ENCODE assay signal across 34 cellular contexts in the genomic region with DNA sequence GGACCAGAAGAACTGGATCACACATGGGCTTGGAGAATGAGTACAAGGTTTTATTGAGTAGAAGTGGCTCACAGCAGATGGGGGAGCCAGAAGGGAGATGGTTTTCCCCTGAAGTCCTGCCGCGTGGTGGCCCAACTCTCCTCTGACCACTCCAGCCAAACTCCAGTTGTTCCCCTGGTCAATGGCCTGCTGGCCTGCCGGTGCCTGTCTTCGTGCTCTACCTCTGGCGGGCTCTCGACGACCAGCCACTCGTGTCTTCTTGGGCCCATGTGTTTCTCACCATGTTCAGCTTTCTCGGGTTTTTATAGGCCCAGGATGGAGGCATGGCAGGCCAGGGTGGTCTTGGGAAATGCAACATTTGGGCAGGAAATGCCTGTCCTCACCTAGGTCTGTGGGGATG.
"Had no signal": no experiment of that assay in that cellular context is flagged by ENCODE, and none has a peak within 500 bp of the region (broad histone marks: within the 10 kb centered on the region; RNA-seq: fewer than 3 reads in every experiment).

No MANE protein-coding gene starts in this region.

- FAIRE-seq: astrocyte had no signal

- H3K27me3 ChIP-seq: adrenal gland, ascending aorta, body of pancreas, brain microvascular endothelial cell, breast epithelium, cardiac muscle cell had no signal

- H3K4me3 ChIP-seq: adrenal gland, ascending aorta, body of pancreas, breast epithelium, cardiac muscle cell had no signal

- DNase-seq: activated effector memory CD4-positive, alpha-beta T cell treated with anti-CD3 and anti-CD28 coated beads, Interleukin-2, amount 50 U/mL, for 16 hours; activated effector memory CD4-positive, alpha-beta T cell treated with Interleukin-2 at 50 U/mL for 16 hours; activated gamma-delta T cell; activated gamma-delta T cell treated with Interleukin-2 at 50 U/mL for 16 hours; activated naive CD4-positive, alpha-beta T cell; activated naive CD4-positive, alpha-beta T cell treated with anti-CD3 and anti-CD28 coated beads for 36 hours; activated naive CD4-positive, alpha-beta T cell treated with anti-CD3 and anti-CD28 coated beads, Interleukin-2, amount 10 ng/mL, durations not matched to agents 7 days and 5 days; activated naive CD4-positive, alpha-beta T cell treated with anti-CD3 and anti-CD28 coated beads, Interleukin-2, amount 50 U/mL, for 16 hours; activated naive CD4-positive, alpha-beta T cell treated with Interleukin-2 at 50 U/mL for 16 hours; activated naive CD8-positive, alpha-beta T cell treated with anti-CD3 and anti-CD28 coated beads for 36 hours; activated naive CD8-positive, alpha-beta T cell treated with anti-CD3 and anti-CD28 coated beads, Interleukin-2, amount 10 ng/mL, durations not matched to agents 7 days and 5 days; activated naive CD8-positive, alpha-beta T cell treated with anti-CD3 and anti-CD28 coated beads, Interleukin-2, amount 50 U/mL, for 24 hours; activated T-cell treated with anti-CD3 and anti-CD28 coated beads for 4 hours; activated T-cell treated with anti-CD3 and anti-CD28 coated beads, Interleukin-2, amount 50 U/mL, for 1 hour; activated T-cell treated with anti-CD3 and anti-CD28 coated beads, Interleukin-2, amount 50 U/mL, for 24 hours; activated T-cell treated with anti-CD3 and anti-CD28 coated beads, Interleukin-2, amount 50 U/mL, for 4 hours; activated T-cell treated with anti-CD3 and anti-CD28 coated beads, Interleukin-2, amount 50 U/mL, for 48 hours; activated T-cell treated with anti-CD3 and anti-CD28 coated beads, Interleukin-2, amount 50 U/mL, for 72 hours; adrenal gland; amniotic stem cell; amygdala; anterior cingulate cortex; aorta; body of pancreas; brain microvascular endothelial cell; caudate nucleus; central memory CD4-positive, alpha-beta T cell; cerebellar nuclear complex had no signal

- H3K9me3 ChIP-seq: adrenal gland, ascending aorta, body of pancreas, breast epithelium had no signal

- H3K27ac ChIP-seq: adrenal gland, ascending aorta, body of pancreas, brain microvascular endothelial cell, breast epithelium, cardiac muscle cell had no signal

- H3K36me3 ChIP-seq: adrenal gland, ascending aorta, brain microvascular endothelial cell, breast epithelium, cardiac muscle cell had no signal

- H3K4me1 ChIP-seq: adrenal gland, ascending aorta, body of pancreas, breast epithelium had no signal

- ATAC-seq: activated naive CD4-positive, alpha-beta T cell treated with anti-CD3 and anti-CD28 coated beads, Interleukin-2, amount 50 U/mL, for 72 hours; activated naive CD8-positive, alpha-beta T cell treated with anti-CD3 and anti-CD28 coated beads, Interleukin-2, amount 50 U/mL, for 24 hours; activated T-cell treated with anti-CD3 and anti-CD28 coated beads, Interleukin-2, amount 50 U/mL, for 4 hours; activated T-cell treated with anti-CD3 and anti-CD28 coated beads, Interleukin-2, amount 50 U/mL, for 72 hours; activated T-helper 17 cell treated with anti-CD3 and anti-CD28 coated beads, Interleukin-2, amount 50 U/mL, for 72 hours; body of pancreas had no signal
